Comparison of ENCODE assay signal across 3 cellular contexts in the genomic region with DNA sequence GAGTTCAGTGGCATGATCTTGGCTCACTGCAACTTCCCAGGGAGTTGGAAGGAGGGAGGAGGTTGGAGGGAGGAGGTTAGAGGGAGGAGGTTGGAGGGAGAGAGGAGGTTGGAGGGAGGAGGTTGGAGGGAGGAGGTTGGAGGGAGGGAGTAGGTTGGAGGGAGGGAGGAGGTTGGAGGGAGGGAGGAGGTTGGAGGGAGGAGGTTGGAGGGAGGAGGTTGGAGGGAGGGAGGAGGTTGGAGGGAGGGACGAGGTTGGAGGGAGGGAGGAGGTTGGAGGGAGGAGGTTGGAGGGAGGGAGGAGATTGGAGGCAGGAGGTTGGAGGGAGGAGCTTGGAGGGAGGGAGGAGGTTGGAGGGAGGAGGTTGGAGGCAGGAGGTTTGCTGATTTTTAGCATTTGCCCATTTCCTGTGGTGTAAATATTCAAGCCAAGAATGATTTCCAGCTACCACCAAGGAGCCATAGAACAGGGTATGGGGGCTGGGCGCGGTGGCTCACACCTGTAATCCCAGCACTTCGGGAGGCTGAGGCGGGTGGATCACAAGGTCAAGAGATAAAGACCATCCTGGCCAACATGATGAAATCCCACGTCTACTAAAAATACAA.
TF ChIP-seq lines count a peak whose summit lies in the region.

No MANE protein-coding gene starts in this region.

TF ChIP-seq in HEK293, 187 proteins besides CTCF, POLR2A, EP300 and RAD21:
- TF ChIP-seq, protein P1, sequence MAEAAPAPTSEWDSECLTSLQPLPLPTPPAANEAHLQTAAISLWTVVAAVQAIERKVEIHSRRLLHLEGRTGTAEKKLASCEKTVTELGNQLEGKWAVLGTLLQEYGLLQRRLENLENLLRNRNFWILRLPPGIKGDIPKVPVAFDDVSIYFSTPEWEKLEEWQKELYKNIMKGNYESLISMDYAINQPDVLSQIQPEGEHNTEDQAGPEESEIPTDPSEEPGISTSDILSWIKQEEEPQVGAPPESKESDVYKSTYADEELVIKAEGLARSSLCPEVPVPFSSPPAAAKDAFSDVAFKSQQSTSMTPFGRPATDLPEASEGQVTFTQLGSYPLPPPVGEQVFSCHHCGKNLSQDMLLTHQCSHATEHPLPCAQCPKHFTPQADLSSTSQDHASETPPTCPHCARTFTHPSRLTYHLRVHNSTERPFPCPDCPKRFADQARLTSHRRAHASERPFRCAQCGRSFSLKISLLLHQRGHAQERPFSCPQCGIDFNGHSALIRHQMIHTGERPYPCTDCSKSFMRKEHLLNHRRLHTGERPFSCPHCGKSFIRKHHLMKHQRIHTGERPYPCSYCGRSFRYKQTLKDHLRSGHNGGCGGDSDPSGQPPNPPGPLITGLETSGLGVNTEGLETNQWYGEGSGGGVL (tag by site-specific recombination; IDR thresholded peaks at IDR 0.05), result 0 out of 2 replicates have a peak, but pooled peaks have one; percentile 34
- TF ChIP-seq ZNF112 (tag by site-specific recombination; IDR thresholded peaks at IDR 0.05) (peak; percentile 84), EGR2 (tag by site-specific recombination; IDR thresholded peaks at IDR 0.05; ENCODE audit: low read depth) (peak; percentile 31; the same call in 1 of the 2 replicates), ZFHX2 (tag by site-specific recombination; conservative IDR thresholded peaks at IDR 0.05) (0 out of 2 replicates have a peak, but pooled peaks have one; percentile 15)
TF ChIP-seq in HEK293: peak in this region for 4; not testable (repeated sequence) for 183.

TF ChIP-seq in K562, 482 proteins besides CTCF, POLR2A, EP300 and RAD21:
- peak; percentile 92 for TF ChIP-seq ZNF263 (CRISPR knock-in tag; IDR thresholded peaks at IDR 0.05; ENCODE audit: borderline replicate concordance)

TF ChIP-seq in HepG2, 621 proteins besides CTCF, POLR2A, EP300 and RAD21:
- 0 out of 2 replicates have a peak, but pooled peaks have one; percentile 49 for TF ChIP-seq PCBP1 (IDR thresholded peaks at IDR 0.05; ENCODE audit: borderline replicate concordance, low read depth, low read length)
- peak; percentile 53 for TF ChIP-seq HNRNPK (IDR thresholded peaks at IDR 0.05; ENCODE audit: low read depth, low read length, poor library complexity, severe bottlenecking)
